Comparison of ENCODE assay signal across 12 cellular contexts in genomic region chr12:105228494-105228893, GRCh38. TPM values are rescaled to one million over a fixed set of nuclear protein-coding genes. Genes with fewer than 3 reads are reported as not detected.
DNase-seq lines count a peak whose midpoint lies in the region; ATAC-seq, FAIRE-seq and TF ChIP-seq lines count a peak whose summit lies in the region.
"Had no signal": no experiment of that assay in that cellular context is flagged by ENCODE, and none has a peak within 500 bp of the region (broad histone marks: within the 10 kb centered on the region; RNA-seq: fewer than 3 reads in every experiment).

No MANE protein-coding gene starts in this region.

- no peaks in the 10 kb centered on the region for H3K9me3 Mint-ChIP-seq in activated T-cell treated with anti-CD3 and anti-CD28 coated beads, Interleukin-2, amount 50 U/mL, for 24 hours
- H3K9me3 Mint-ChIP-seq in activated CD8-positive, alpha-beta T cell treated with anti-CD3 and anti-CD28 coated beads, Interleukin-2, amount 10 ng/mL, durations not matched to agents 7 days and 5 days (ENCODE audit: insufficient read depth): no peaks in the 10 kb centered on the region

- CTCF ChIA-PET in activated CD8-positive, alpha-beta T cell treated with anti-CD3 and anti-CD28 coated beads, Interleukin-2, amount 10 ng/mL, durations not matched to agents 7 days and 5 days (lab: Charles Lee): interaction anchor here (2.0 kb wide), 1 partner anchor 154 kb away, joined by 5 read pairs; no protein-coding TSS in a partner anchor

- peak overlapping the region; percentile 45 for H3K4me3 Mint-ChIP-seq in activated T-cell treated with anti-CD3 and anti-CD28 coated beads, Interleukin-2, amount 50 U/mL, for 24 hours
- no peak overlapping the region for H3K4me3 Mint-ChIP-seq in activated CD8-positive, alpha-beta T cell treated with anti-CD3 and anti-CD28 coated beads, Interleukin-2, amount 10 ng/mL, durations not matched to agents 7 days and 5 days

- no peak for DNase-seq in activated T-cell treated with anti-CD3 and anti-CD28 coated beads, Interleukin-2, amount 50 U/mL, for 24 hours
- no peak for DNase-seq in activated T-cell treated with anti-CD3 and anti-CD28 coated beads, Interleukin-2, amount 50 U/mL, for 48 hours
- DNase-seq in activated CD8-positive, alpha-beta T cell treated with anti-CD3 and anti-CD28 coated beads, Interleukin-2, amount 10 ng/mL, durations not matched to agents 7 days and 5 days: peak; percentile 26
- DNase-seq in fibroblast of peridontal ligament (ENCODE audit: extremely low read depth): peak; percentile 89
- DNase-seq in suprapubic skin (ENCODE audit: low spot score in 2 of 2): no peak
- no peak for DNase-seq in D721Med (ENCODE audit: insufficient read length, low spot score)
- no peak for DNase-seq in lower leg skin (ENCODE audit: low spot score in 2 of 2)
- no peak for DNase-seq in NCI-H226
- DNase-seq: AML-193; effector CD4-positive, alpha-beta T cell; left cardiac atrium; NCI-H1436 had no signal

- H3K4me1 Mint-ChIP-seq in activated T-cell treated with anti-CD3 and anti-CD28 coated beads, Interleukin-2, amount 50 U/mL, for 24 hours (ENCODE audit: low read depth): peaks cover 85% of the 10 kb centered on the region
- peaks cover 42% of the 10 kb centered on the region for H3K4me1 Mint-ChIP-seq in activated CD8-positive, alpha-beta T cell treated with anti-CD3 and anti-CD28 coated beads, Interleukin-2, amount 10 ng/mL, durations not matched to agents 7 days and 5 days (ENCODE audit: low read depth)

- 29% methylated on average over 1 of the region's 1 CpG for WGBS in suprapubic skin
- WGBS in lower leg skin, 2 donors: 30 to 31% methylated on average over 1 of the region's 1 CpG

- H3K4me1 ChIP-seq in suprapubic skin: peaks cover 94% of the 10 kb centered on the region

- peak overlapping the region; percentile 83 for H3K27ac Mint-ChIP-seq in activated T-cell treated with anti-CD3 and anti-CD28 coated beads, Interleukin-2, amount 50 U/mL, for 24 hours
- H3K27ac Mint-ChIP-seq in activated CD8-positive, alpha-beta T cell treated with anti-CD3 and anti-CD28 coated beads, Interleukin-2, amount 10 ng/mL, durations not matched to agents 7 days and 5 days: peak overlapping the region; percentile 8

- FAIRE-seq in D721Med (lab: Jason Lieb, UNC): no peak

- POLR2A ChIA-PET in activated CD8-positive, alpha-beta T cell treated with anti-CD3 and anti-CD28 coated beads, Interleukin-2, amount 10 ng/mL, durations not matched to agents 7 days and 5 days (lab: Charles Lee): no interaction called here

- H3K27me3 Mint-ChIP-seq in activated T-cell treated with anti-CD3 and anti-CD28 coated beads, Interleukin-2, amount 50 U/mL, for 24 hours: no peaks in the 10 kb centered on the region
- no peaks in the 10 kb centered on the region for H3K27me3 Mint-ChIP-seq in activated CD8-positive, alpha-beta T cell treated with anti-CD3 and anti-CD28 coated beads, Interleukin-2, amount 10 ng/mL, durations not matched to agents 7 days and 5 days (ENCODE audit: low read depth)

- H3K36me3 ChIP-seq in suprapubic skin: peaks cover 34% of the 10 kb centered on the region

- TF ChIP-seq EP300 in suprapubic skin (IDR thresholded peaks at IDR 0.05): no peak

- TF ChIP-seq CTCF in suprapubic skin (IDR thresholded peaks at IDR 0.05): no peak
- no peak for TF ChIP-seq CTCF in D721Med (IDR thresholded peaks at IDR 0.05; ENCODE audit: insufficient read depth, missing control alignments)
- TF ChIP-seq CTCF in lower leg skin (IDR thresholded peaks at IDR 0.05): no peak

- no peaks in the 10 kb centered on the region for H3K27me3 ChIP-seq in suprapubic skin

- H3K4me3 ChIP-seq in suprapubic skin: no peak overlapping the region
- H3K4me3 ChIP-seq in lower leg skin (ENCODE audit: low read depth, poor library complexity, severe bottlenecking): no peak overlapping the region

- ATAC-seq in activated CD8-positive, alpha-beta T cell treated with anti-CD3 and anti-CD28 coated beads, Interleukin-2, amount 10 ng/mL, durations not matched to agents 7 days and 5 days: no peak
- ATAC-seq: left cardiac atrium had no signal

- H3K36me3 Mint-ChIP-seq in activated T-cell treated with anti-CD3 and anti-CD28 coated beads, Interleukin-2, amount 50 U/mL, for 24 hours (ENCODE audit: low read depth): peaks cover 58% of the 10 kb centered on the region
- H3K36me3 Mint-ChIP-seq in activated CD8-positive, alpha-beta T cell treated with anti-CD3 and anti-CD28 coated beads, Interleukin-2, amount 10 ng/mL, durations not matched to agents 7 days and 5 days (ENCODE audit: low read depth): peaks cover 40% of the 10 kb centered on the region

- no peak for TF ChIP-seq POLR2A in suprapubic skin (IDR thresholded peaks at IDR 0.05)
- no peak for TF ChIP-seq POLR2A in lower leg skin (IDR thresholded peaks at IDR 0.05)

- intact Hi-C loops in lower leg skin (cut with DNase I; ENCODE audit: low total_unique reads): no loop called here

- H3K9me3 ChIP-seq in suprapubic skin: no peaks in the 10 kb centered on the region

- H3K27ac ChIP-seq in suprapubic skin: peak overlapping the region; percentile 80

RNA-seq across cellular contexts. Expression of gene APPL2, which starts 7.5 kb away (rescaled TPM):
- total RNA-seq in activated CD8-positive, alpha-beta T cell treated with anti-CD3 and anti-CD28 coated beads, Interleukin-2, amount 10 ng/mL, durations not matched to agents 7 days and 5 days: 10 to 100 TPM; 19.0 to 20.4 TPM
- total RNA-seq in suprapubic skin (100 to 1,000 TPM in 3 of 4 donors, 10 to 100 TPM in 1; 95.2 to 172 (median 110) TPM), lower leg skin (100 to 1,000 TPM in 3 of 4 donors, 10 to 100 TPM in 1; 76.6 to 170 (median 109) TPM)

Comparison
In these comparisons a context has a peak if more than half of its experiments do, and no peak if none do; other contexts are left out.
1. DNase-seq: peak in activated CD8-positive, alpha-beta T cell treated with anti-CD3 and anti-CD28 coated beads, Interleukin-2, amount 10 ng/mL, durations not matched to agents 7 days and 5 days (single experiment) and fibroblast of peridontal ligament (single experiment); none in activated T-cell treated with anti-CD3 and anti-CD28 coated beads, Interleukin-2, amount 50 U/mL, for 24 hours (single experiment), activated T-cell treated with anti-CD3 and anti-CD28 coated beads, Interleukin-2, amount 50 U/mL, for 48 hours (0 of 2), suprapubic skin (0 of 2), D721Med (single experiment), lower leg skin (0 of 2) and NCI-H226 (single experiment).